In genomic region chr1:226993676-226994356, GRCh38 we compare ENCODE assay signal across 16 cellular contexts. TPM values are rescaled to one million over a fixed set of nuclear protein-coding genes. Genes with fewer than 3 reads are reported as not detected.
DNase-seq lines count a peak whose midpoint lies in the region; ATAC-seq and TF ChIP-seq lines count a peak whose summit lies in the region.
"Had no signal": no experiment of that assay in that cellular context is flagged by ENCODE, and none has a peak within 500 bp of the region (broad histone marks: within the 10 kb centered on the region; RNA-seq: fewer than 3 reads in every experiment).

No MANE protein-coding gene starts in this region.

- peak; percentile 50 to 67 (median 62) for ATAC-seq in heart right ventricle
- no peak for ATAC-seq in activated CD8-positive, alpha-beta T cell treated with anti-CD3 and anti-CD28 coated beads, Interleukin-2, amount 10 ng/mL, durations not matched to agents 7 days and 5 days
- no peak for ATAC-seq in HG03521 (IDR thresholded peaks at IDR 0.05; ENCODE audit: unreplicated experiment)
- ATAC-seq: left lobe of liver; Panc1; stimulated activated naive CD8-positive, alpha-beta T cell treated with anti-CD3 and anti-CD28 coated beads, Interleukin-15, Interleukin-2, amounts not matched to agents 100 U/mL and 50 U/mL, for 24 hours; T-cell had no signal

- no peaks in the 10 kb centered on the region for H3K27me3 ChIP-seq in WERI-Rb-1 (ENCODE audit: insufficient read depth, low read depth, severe bottlenecking)
- no peaks in the 10 kb centered on the region for H3K27me3 ChIP-seq in heart right ventricle

- no peak for TF ChIP-seq POLR2A in lower leg skin (IDR thresholded peaks at IDR 0.05)

- intact Hi-C loops in heart right ventricle (cut with DNase I) (loop anchor here in 4 of 10 donors (5.0 to 10.0 kb wide), 4 partner anchors 47 to 82 kb away; partner anchors contain the start of gene COQ8A (in 1 of the 4)), lower leg skin (cut with DNase I; ENCODE audit: low total_unique reads) (no loop called here)

- DNase-seq in D341Med (ENCODE audit: low spot score) (peak; percentile 91), WERI-Rb-1 (peak; percentile 56), heart right ventricle (peak in 1 of 2 donors; percentile 37), retina (peak; percentile 64), lower leg skin (ENCODE audit: low spot score in 2 of 2) (no peak)
- DNase-seq in activated CD8-positive, alpha-beta T cell treated with anti-CD3 and anti-CD28 coated beads, Interleukin-2, amount 10 ng/mL, durations not matched to agents 7 days and 5 days: no peak
- no peak for DNase-seq in activated CD8-positive, alpha-beta memory T cell treated with anti-CD3 and anti-CD28 coated beads, Interleukin-2, amount 50 U/mL, for 48 hours
- DNase-seq: activated naive CD8-positive, alpha-beta T cell treated with anti-CD3 and anti-CD28 coated beads, Interleukin-2, amount 10 ng/mL, durations not matched to agents 7 days and 5 days; GM23248; naive B cell; NCI-H187 treated with DMSO at 0.1 percent for 48 hours; stimulated activated naive CD8-positive, alpha-beta T cell treated with anti-CD3 and anti-CD28 coated beads, Interleukin-15, Interleukin-2, amounts not matched to agents 100 U/mL and 50 U/mL, for 24 hours; T-cell had no signal

- WGBS in heart right ventricle, 2 donors: 39 to 47% methylated on average over 16 of the region's 16 CpGs
- WGBS in lower leg skin, 2 donors: 77% methylated on average over 16 of the region's 16 CpGs

- H3K27ac ChIP-seq in WERI-Rb-1: no peak overlapping the region
- H3K27ac ChIP-seq in heart right ventricle: peak overlapping the region in 8 of 10 donors; percentile 13 to 58 (median 44)
- H3K27ac ChIP-seq: GM23248 had no signal

- H3K4me3 ChIP-seq in WERI-Rb-1 (ENCODE audit: low read depth, low read length) (peak overlapping the region; percentile 6; the same call in 1 of the 2 replicates), heart right ventricle (no peak overlapping the region), lower leg skin (ENCODE audit: low read depth, poor library complexity, severe bottlenecking) (no peak overlapping the region)
- H3K4me3 ChIP-seq: GM23248 had no signal

- no peaks in the 10 kb centered on the region for H3K36me3 Mint-ChIP-seq in activated CD8-positive, alpha-beta T cell treated with anti-CD3 and anti-CD28 coated beads, Interleukin-2, amount 10 ng/mL, durations not matched to agents 7 days and 5 days (ENCODE audit: low read depth)
- H3K36me3 Mint-ChIP-seq: activated naive CD8-positive, alpha-beta T cell treated with anti-CD3 and anti-CD28 coated beads, Interleukin-2, amount 10 ng/mL, durations not matched to agents 7 days and 5 days; naive B cell; T-cell had no signal

- peaks cover 3 to 48% (median 38%) of the 10 kb centered on the region in 9 donors for H3K4me1 ChIP-seq in heart right ventricle

- POLR2A ChIA-PET in activated CD8-positive, alpha-beta T cell treated with anti-CD3 and anti-CD28 coated beads, Interleukin-2, amount 10 ng/mL, durations not matched to agents 7 days and 5 days (lab: Charles Lee): no interaction called here

- no peak overlapping the region for H3K27ac Mint-ChIP-seq in activated CD8-positive, alpha-beta T cell treated with anti-CD3 and anti-CD28 coated beads, Interleukin-2, amount 10 ng/mL, durations not matched to agents 7 days and 5 days
- H3K27ac Mint-ChIP-seq: activated naive CD8-positive, alpha-beta T cell treated with anti-CD3 and anti-CD28 coated beads, Interleukin-2, amount 10 ng/mL, durations not matched to agents 7 days and 5 days; T-cell had no signal

- H3K9me3 ChIP-seq in WERI-Rb-1 (ENCODE audit: severe bottlenecking) (no peaks in the 10 kb centered on the region), heart right ventricle (peaks cover 0 to 5% (median 0%) of the 10 kb centered on the region in 11 donors)

- peaks cover 8% of the 10 kb centered on the region for H3K27me3 Mint-ChIP-seq in activated CD8-positive, alpha-beta T cell treated with anti-CD3 and anti-CD28 coated beads, Interleukin-2, amount 10 ng/mL, durations not matched to agents 7 days and 5 days (ENCODE audit: low read depth)

- peaks cover 16% of the 10 kb centered on the region for H3K4me1 Mint-ChIP-seq in activated CD8-positive, alpha-beta T cell treated with anti-CD3 and anti-CD28 coated beads, Interleukin-2, amount 10 ng/mL, durations not matched to agents 7 days and 5 days (ENCODE audit: low read depth)

- H3K9me3 Mint-ChIP-seq in activated CD8-positive, alpha-beta T cell treated with anti-CD3 and anti-CD28 coated beads, Interleukin-2, amount 10 ng/mL, durations not matched to agents 7 days and 5 days (ENCODE audit: insufficient read depth): no peaks in the 10 kb centered on the region
- H3K9me3 Mint-ChIP-seq: activated naive CD8-positive, alpha-beta T cell treated with anti-CD3 and anti-CD28 coated beads, Interleukin-2, amount 10 ng/mL, durations not matched to agents 7 days and 5 days; naive B cell had no signal

- H3K4me3 Mint-ChIP-seq in activated CD8-positive, alpha-beta T cell treated with anti-CD3 and anti-CD28 coated beads, Interleukin-2, amount 10 ng/mL, durations not matched to agents 7 days and 5 days: no peak overlapping the region
- H3K4me3 Mint-ChIP-seq: activated naive CD8-positive, alpha-beta T cell treated with anti-CD3 and anti-CD28 coated beads, Interleukin-2, amount 10 ng/mL, durations not matched to agents 7 days and 5 days; T-cell had no signal

- CTCF ChIA-PET in activated CD8-positive, alpha-beta T cell treated with anti-CD3 and anti-CD28 coated beads, Interleukin-2, amount 10 ng/mL, durations not matched to agents 7 days and 5 days (lab: Charles Lee): no interaction called here

- TF ChIP-seq CTCF in WERI-Rb-1 (IDR thresholded peaks at IDR 0.05; ENCODE audit: low read depth, low read length) (no peak), heart right ventricle (IDR thresholded peaks at IDR 0.05) (peak in 2 of 9 donors; percentile 14 to 20), lower leg skin (IDR thresholded peaks at IDR 0.05) (no peak)

- no peaks in the 10 kb centered on the region for H3K36me3 ChIP-seq in WERI-Rb-1
- peaks cover 0 to 46% (median 0%) of the 10 kb centered on the region in 9 donors for H3K36me3 ChIP-seq in heart right ventricle

RNA-seq across cellular contexts. Expression of gene COQ8A, which starts 53.7 kb away (rescaled TPM):
- total RNA-seq in heart right ventricle (100 to 1,000 TPM; 167 to 495 (median 266) TPM), lower leg skin (10 to 100 TPM; 53.4 to 97.5 (median 72.7) TPM)
- 100 to 1,000 TPM; 136 to 242 TPM for polyA plus RNA-seq in heart right ventricle
- 10 to 100 TPM; 12.1 to 16.4 TPM for total RNA-seq in activated CD8-positive, alpha-beta T cell treated with anti-CD3 and anti-CD28 coated beads, Interleukin-2, amount 10 ng/mL, durations not matched to agents 7 days and 5 days

Comparison
In these comparisons a context has a peak if more than half of its experiments do, and no peak if none do; other contexts are left out.
1. DNase-seq: peak in D341Med (single experiment), WERI-Rb-1 (single experiment) and retina (single experiment); none in lower leg skin (0 of 2), activated CD8-positive, alpha-beta T cell treated with anti-CD3 and anti-CD28 coated beads, Interleukin-2, amount 10 ng/mL, durations not matched to agents 7 days and 5 days (single experiment) and activated CD8-positive, alpha-beta memory T cell treated with anti-CD3 and anti-CD28 coated beads, Interleukin-2, amount 50 U/mL, for 48 hours (single experiment).
2. ATAC-seq: peak in heart right ventricle (8 of 8); none in activated CD8-positive, alpha-beta T cell treated with anti-CD3 and anti-CD28 coated beads, Interleukin-2, amount 10 ng/mL, durations not matched to agents 7 days and 5 days (single experiment) and HG03521 (single experiment).